ENCODE assay signal across 1 cellular context in genomic region chr6:24517659-24518538, GRCh38.
TF ChIP-seq lines count a peak whose summit lies in the region.

No MANE protein-coding gene starts in this region.

TF ChIP-seq in IMR-90, 13 proteins besides CTCF, POLR2A, EP300 and RAD21 (continued from another document):
- TF ChIP-seq CHD1 (IDR thresholded peaks at IDR 0.05; ENCODE audit: low read depth, low read length) (no peak), FOS (IDR thresholded peaks at IDR 0.05; ENCODE audit: low read depth, low read length) (no peak), CEBPB (IDR thresholded peaks at IDR 0.05; ENCODE audit: low read depth, low read length) (no peak), BHLHE40 (IDR thresholded peaks at IDR 0.05; ENCODE audit: low read depth, low read length) (no peak)
TF ChIP-seq in IMR-90: peak in this region for 0.
